17 cellular contexts compared by ENCODE assay signal in the genomic region with DNA sequence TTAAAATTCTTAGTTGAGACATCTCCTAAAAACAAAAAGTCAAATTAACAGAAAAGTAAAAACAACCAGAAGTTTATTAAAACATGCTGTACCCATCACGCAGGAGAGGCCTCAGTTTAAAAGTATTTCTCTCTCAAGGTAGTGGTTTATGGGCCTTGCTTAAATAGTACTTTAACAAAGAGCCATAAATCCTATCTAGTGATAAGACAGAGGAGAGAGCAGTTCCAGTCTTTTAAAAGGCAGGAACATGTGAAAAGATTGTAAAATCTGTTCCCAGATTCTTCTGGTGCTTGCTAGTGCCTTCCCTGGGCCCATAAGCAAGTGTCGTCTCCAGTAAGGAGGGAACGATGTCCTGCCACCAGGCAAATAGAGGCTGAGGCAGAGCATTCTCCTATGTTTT.
"Had no signal": no experiment of that assay in that cellular context is flagged by ENCODE, and none has a peak within 500 bp of the region (broad histone marks: within the 10 kb centered on the region; RNA-seq: fewer than 3 reads in every experiment).

No MANE protein-coding gene starts in this region.

- DNase-seq: activated CD4-positive, alpha-beta T cell treated with anti-CD3 and anti-CD28 coated beads, Interleukin-2, amount 50 U/mL, for 48 hours; activated CD4-positive, CD25-positive, alpha-beta regulatory T cell treated with anti-CD3 and anti-CD28 coated beads, Interleukin-2, amount 50 U/mL, for 72 hours; activated CD8-positive, alpha-beta memory T cell treated with anti-CD3 and anti-CD28 coated beads, Interleukin-2, amount 50 U/mL, for 48 hours; activated naive CD4-positive, alpha-beta T cell; dermis blood vessel endothelial cell; head of caudate nucleus; left ventricle myocardium superior; pancreas; stimulated activated CD4-positive, alpha-beta T cell treated with anti-CD3 and anti-CD28 coated beads, Interleukin-4, amount 100 ng/mL, for 4 hours; stimulated activated naive CD8-positive, alpha-beta T cell treated with anti-CD3 and anti-CD28 coated beads, Interleukin-15, amount 100 ng/mL, for 72 hours; T-helper 2 cell; uterus had no signal

- H3K36me3 Mint-ChIP-seq: brain had no signal

- H3K4me3 Mint-ChIP-seq: activated T-helper 1 cell treated with anti-CD3 and anti-CD28 coated beads, Interleukin-12 subunit alpha, Interleukin-12 subunit beta, Interleukin-2, Interleukin-4 antibody, amounts not matched to agents 30 ng/mL and 10 ng/mL and 1 ng/mL, durations not matched to agents 14 hours and 24 hours and 36 hours; brain; neural crest cell; stimulated activated naive CD8-positive, alpha-beta T cell treated with anti-CD3 and anti-CD28 coated beads, Interleukin-15, amount 100 ng/mL, for 72 hours had no signal

- H3K27me3 ChIP-seq: foreskin keratinocyte, pancreas, uterus had no signal

- H3K27ac Mint-ChIP-seq: activated T-helper 1 cell treated with anti-CD3 and anti-CD28 coated beads, Interleukin-12 subunit alpha, Interleukin-12 subunit beta, Interleukin-2, Interleukin-4 antibody, amounts not matched to agents 30 ng/mL and 10 ng/mL and 1 ng/mL, durations not matched to agents 14 hours and 24 hours and 36 hours; brain; stimulated activated naive CD8-positive, alpha-beta T cell treated with anti-CD3 and anti-CD28 coated beads, Interleukin-15, amount 100 ng/mL, for 72 hours had no signal

- H3K4me3 ChIP-seq: pancreas, uterus had no signal

- H3K4me1 Mint-ChIP-seq: brain; neural crest cell; stimulated activated naive CD8-positive, alpha-beta T cell treated with anti-CD3 and anti-CD28 coated beads, Interleukin-15, amount 100 ng/mL, for 72 hours had no signal

- H3K27ac ChIP-seq: foreskin keratinocyte, pancreas had no signal

- H3K9me3 ChIP-seq: pancreas, uterus had no signal

- ATAC-seq: esophagus mucosa; left ventricle myocardium superior; pancreas; stimulated activated naive CD8-positive, alpha-beta T cell treated with anti-CD3 and anti-CD28 coated beads, Interleukin-15, amount 100 ng/mL, for 72 hours had no signal

- H3K4me1 ChIP-seq: pancreas, uterus had no signal

- H3K27me3 Mint-ChIP-seq: stimulated activated naive CD8-positive, alpha-beta T cell treated with anti-CD3 and anti-CD28 coated beads, Interleukin-15, amount 100 ng/mL, for 72 hours had no signal

- H3K36me3 ChIP-seq: pancreas, uterus had no signal
